ENCODE assay signal across 13 cellular contexts in the genomic region with DNA sequence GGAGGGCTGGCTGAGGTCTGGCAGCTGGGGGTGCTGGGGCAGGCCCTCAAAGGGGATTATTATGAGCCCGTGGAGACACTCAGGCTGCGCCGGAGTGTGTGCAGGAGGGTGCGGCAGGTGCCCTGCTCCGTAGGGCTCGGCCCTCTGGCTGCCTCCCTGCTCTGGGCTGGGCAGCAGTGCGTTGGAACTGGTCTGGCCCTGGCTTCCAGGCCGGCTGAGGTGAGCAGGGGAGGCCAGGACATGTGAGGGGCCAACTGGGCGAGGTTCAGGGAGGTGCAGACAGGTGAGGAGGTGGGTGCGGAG. TPM values are rescaled to one million over a fixed set of nuclear protein-coding genes. Genes with fewer than 3 reads are reported as not detected.
A peak's percentile ranks its signal among the peaks of the same experiment; 100 is the strongest.
DNase-seq lines count a peak whose midpoint lies in the region; ATAC-seq and TF ChIP-seq lines count a peak whose summit lies in the region.
"Had no signal": no experiment of that assay in that cellular context is flagged by ENCODE, and none has a peak within 500 bp of the region (broad histone marks: within the 10 kb centered on the region; RNA-seq: fewer than 3 reads in every experiment).

No MANE protein-coding gene starts in this region.

- no peaks in the 10 kb centered on the region for H3K27me3 Mint-ChIP-seq in dendritic cell treated with granulocyte-macrophage colony-stimulating factor and Interleukin-4, amounts not matched to agents 40 ng/mL and 50 ng/mL, for 4 days
- no peaks in the 10 kb centered on the region for H3K27me3 Mint-ChIP-seq in nephron (ENCODE audit: low read depth)

- no peaks in the 10 kb centered on the region for H3K9me3 Mint-ChIP-seq in dendritic cell treated with granulocyte-macrophage colony-stimulating factor and Interleukin-4, amounts not matched to agents 40 ng/mL and 50 ng/mL, for 4 days
- H3K9me3 Mint-ChIP-seq in nephron, result no peaks in the 10 kb centered on the region
- H3K9me3 Mint-ChIP-seq: activated T-cell treated with anti-CD3 and anti-CD28 coated beads, Interleukin-2, amount 50 U/mL, for 72 hours had no signal

- H3K27me3 ChIP-seq in thoracic aorta (replicated peaks; ENCODE audit: insufficient read depth), result no peaks in the 10 kb centered on the region

- no peak for ATAC-seq in thoracic aorta (ENCODE audit: insufficient number of reproducible peaks, low FRiP score, low read depth)
- ATAC-seq: activated T-cell treated with anti-CD3 and anti-CD28 coated beads, Interleukin-2, amount 50 U/mL, for 72 hours had no signal

- peaks cover 32 to 63% of the 10 kb centered on the region in 2 donors for H3K4me1 ChIP-seq in thoracic aorta (ENCODE audit: control insufficient read depth in 1 of 2, low read depth in 2 of 2)

- H3K4me1 Mint-ChIP-seq in dendritic cell treated with granulocyte-macrophage colony-stimulating factor and Interleukin-4, amounts not matched to agents 40 ng/mL and 50 ng/mL, for 4 days (ENCODE audit: low read depth), result peaks cover 79% of the 10 kb centered on the region
- peaks cover 43% of the 10 kb centered on the region for H3K4me1 Mint-ChIP-seq in nephron

- no peak overlapping the region for H3K4me3 Mint-ChIP-seq in dendritic cell treated with granulocyte-macrophage colony-stimulating factor and Interleukin-4, amounts not matched to agents 40 ng/mL and 50 ng/mL, for 4 days
- H3K4me3 Mint-ChIP-seq in nephron, result no peak overlapping the region
- H3K4me3 Mint-ChIP-seq: activated T-cell treated with anti-CD3 and anti-CD28 coated beads, Interleukin-2, amount 50 U/mL, for 72 hours; CD14-positive monocyte had no signal

- intact Hi-C loops in dendritic cell treated with granulocyte-macrophage colony-stimulating factor and Interleukin-4, amounts not matched to agents 40 ng/mL and 50 ng/mL, for 4 days (cut with micrococcal nuclease), result loop anchor here (5.0 kb wide), 1 partner anchor 38 kb away; the partner anchor contains the start of gene TJP3

- H3K9me3 ChIP-seq in thoracic aorta, result no peaks in the 10 kb centered on the region

- H3K36me3 Mint-ChIP-seq in dendritic cell treated with granulocyte-macrophage colony-stimulating factor and Interleukin-4, amounts not matched to agents 40 ng/mL and 50 ng/mL, for 4 days (ENCODE audit: low read depth), result peaks cover 58% of the 10 kb centered on the region
- peaks cover under 1% of the 10 kb centered on the region for H3K36me3 Mint-ChIP-seq in nephron (ENCODE audit: low read depth)

- peak overlapping the region; percentile 100 for H3K27ac ChIP-seq in thoracic aorta
- H3K27ac ChIP-seq: PC-9 had no signal

- TF ChIP-seq CTCF in nephron (IDR thresholded peaks at IDR 0.05; ENCODE audit: unreplicated experiment in 3 of 3) (no peak), thoracic aorta (IDR thresholded peaks at IDR 0.05) (no peak)

- DNase-seq in NCI-H524 (lab: John Stamatoyannopoulos, UW) (peak; percentile 88 to 96), thoracic aorta (ENCODE audit: low spot score) (no peak), GOT3 (lab: John Stamatoyannopoulos, UW) (no peak), COR-L47 (lab: John Stamatoyannopoulos, UW) (no peak), foreskin melanocyte (no peak)
- DNase-seq: activated T-cell treated with anti-CD3 and anti-CD28 coated beads, Interleukin-2, amount 50 U/mL, for 72 hours; amniotic stem cell; HCEC 1CT; PC-9 had no signal

- H3K36me3 ChIP-seq in thoracic aorta, result peaks cover 13% of the 10 kb centered on the region

- H3K27ac Mint-ChIP-seq in dendritic cell treated with granulocyte-macrophage colony-stimulating factor and Interleukin-4, amounts not matched to agents 40 ng/mL and 50 ng/mL, for 4 days, result peak overlapping the region; percentile 31
- peak overlapping the region; percentile 15 to 87 (median 43) for H3K27ac Mint-ChIP-seq in nephron
- H3K27ac Mint-ChIP-seq: activated T-cell treated with anti-CD3 and anti-CD28 coated beads, Interleukin-2, amount 50 U/mL, for 72 hours had no signal

- H3K4me3 ChIP-seq in thoracic aorta, result peak overlapping the region; percentile 68
- H3K4me3 ChIP-seq: PC-9 had no signal

RNA-seq across cellular contexts. Expression of gene PIP5K1C, which starts 31.2 kb away (rescaled TPM):
- total RNA-seq in thoracic aorta, result 10 to 100 TPM; 82.6 to 84.5 TPM

RNA-seq across cellular contexts. Expression of gene TJP3, which starts 39.1 kb away (rescaled TPM):
- 1 to 10 TPM in 1 of 2 donors, under 1 TPM in 1; 0.41 to 2.1 TPM for total RNA-seq in thoracic aorta
- total RNA-seq: HT1080 had no signal

RNA-seq across cellular contexts. Expression of gene CACTIN, which starts 42.5 kb away (rescaled TPM):
- total RNA-seq in thoracic aorta, result 10 to 100 TPM; 33.4 to 38.0 TPM

Comparison
In these comparisons a context has a peak if more than half of its experiments do, and no peak if none do; other contexts are left out.
1. DNase-seq: peak in NCI-H524 (2 of 2); none in thoracic aorta (single experiment), GOT3 (single experiment), COR-L47 (single experiment) and foreskin melanocyte (single experiment).